In the genomic region with DNA sequence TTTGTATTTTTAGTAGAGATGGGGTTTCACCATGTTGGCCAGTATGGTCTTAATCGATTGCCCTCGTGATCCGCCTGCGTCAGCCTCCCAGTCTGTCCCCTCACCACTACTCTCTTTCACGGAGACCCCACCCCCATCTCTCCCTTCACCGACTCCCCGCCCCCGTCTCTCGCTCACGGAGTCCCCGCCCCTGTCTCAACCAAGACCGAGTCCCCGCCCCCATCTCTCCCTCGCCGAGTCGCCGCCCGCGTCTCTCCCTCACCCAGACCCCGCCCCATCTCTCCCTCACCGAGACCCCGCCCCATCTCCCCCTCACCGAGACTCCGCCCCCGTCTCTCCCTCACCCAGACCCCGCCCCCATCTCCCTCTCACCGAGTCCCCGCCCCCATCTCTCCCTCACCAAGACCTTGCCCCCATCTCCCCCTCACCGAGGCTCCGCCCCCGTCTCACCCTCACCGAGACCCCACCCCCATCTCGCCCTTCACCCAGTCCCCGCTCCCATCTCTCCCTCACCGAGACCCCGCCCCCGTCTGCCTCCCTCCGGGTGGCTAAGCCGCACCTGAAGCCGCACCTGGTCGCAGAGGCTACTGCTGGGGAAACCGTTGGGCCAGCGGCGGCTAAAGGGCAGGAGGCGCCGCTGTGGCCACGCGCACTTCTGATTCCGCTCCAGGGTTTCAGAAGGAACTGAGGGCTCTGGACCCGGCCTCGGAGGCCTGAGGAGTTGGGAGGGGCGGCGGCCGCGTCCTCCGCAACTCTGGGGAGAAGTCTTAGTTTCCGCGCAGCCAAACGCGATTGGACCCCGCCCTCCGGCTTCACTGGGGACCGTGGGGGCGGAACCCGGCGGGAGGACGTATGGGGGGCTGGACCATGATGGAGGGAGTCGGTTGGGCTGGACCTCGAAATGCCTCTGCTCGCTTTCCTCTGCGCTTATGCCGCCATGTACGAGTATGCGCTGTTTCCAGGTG, we compare ENCODE assay signal across 8 cellular contexts. TPM values are rescaled to one million over a fixed set of nuclear protein-coding genes. Genes with fewer than 3 reads are reported as not detected.
A peak's percentile ranks its signal among the peaks of the same experiment; 100 is the strongest.
DNase-seq lines count a peak whose midpoint lies in the region; ATAC-seq, FAIRE-seq and TF ChIP-seq lines count a peak whose summit lies in the region.

No MANE protein-coding gene starts in this region.

- H3K79me1 ChIP-seq in H1 (ENCODE audit: low read depth, low read length): no peaks in the 10 kb centered on the region
- H3K79me1 ChIP-seq in mesenchymal stem cell (replicated peaks; ENCODE audit: low read length, poor library complexity, severe bottlenecking): peaks cover 16% of the 10 kb centered on the region

- H4K20me1 ChIP-seq in BLaER1 treated with 17β-estradiol and CSF1 and Interleukin-3, amounts not matched to agents 10 nM and 100 nM: no peaks in the 10 kb centered on the region
- no peaks in the 10 kb centered on the region for H4K20me1 ChIP-seq in H1 (replicated peaks in 1 of 2; ENCODE audit: control insufficient read depth in 1 of 2, insufficient read depth in 2 of 2, low read length in 2 of 2)

- no peaks in the 10 kb centered on the region for H3K23me2 ChIP-seq in H1 (ENCODE audit: low read depth, low read length)

- H3K4me1 Mint-ChIP-seq in activated CD8-positive, alpha-beta memory T cell treated with anti-CD3 and anti-CD28 coated beads, Interleukin-2, amount 10 ng/mL, durations not matched to agents 7 days and 5 days: peaks cover 24% of the 10 kb centered on the region

- H3K4me3 Mint-ChIP-seq in activated CD8-positive, alpha-beta memory T cell treated with anti-CD3 and anti-CD28 coated beads, Interleukin-2, amount 10 ng/mL, durations not matched to agents 7 days and 5 days: peak overlapping the region; percentile 75

- H3K9me3 ChIP-seq in BLaER1 treated with 17β-estradiol and CSF1 and Interleukin-3, amounts not matched to agents 10 nM and 100 nM (replicated peaks in 1 of 11): peaks cover 0 to 12% (median 0%) of the 10 kb centered on the region in 11 experiments; a peak in 1 of 22 replicates
- H3K9me3 ChIP-seq in H1 (ENCODE audit: insufficient read depth in 2 of 2, low read depth in 1 of 2, low read length in 1 of 2) (no peaks in the 10 kb centered on the region), mesenchymal stem cell (ENCODE audit: control insufficient read depth, low read length) (no peaks in the 10 kb centered on the region)

- H3K4ac ChIP-seq in H1 (replicated peaks; ENCODE audit: insufficient read length, low read depth, low read length): no peak overlapping the region
- H3K4ac ChIP-seq in mesenchymal stem cell (ENCODE audit: low read depth in 1 of 2, low read length in 2 of 2): peak overlapping the region; percentile 97 to 98

- FAIRE-seq in H1 (lab: Jason Lieb, UNC): no peak

- H3K56ac ChIP-seq in H1 (replicated peaks; ENCODE audit: insufficient read length, low read depth, low read length): peak overlapping the region; percentile 82

- H3K4me2 ChIP-seq in BLaER1 treated with 17β-estradiol and CSF1 and Interleukin-3, amounts not matched to agents 10 nM and 100 nM: peak overlapping the region; percentile 75 to 90 (median 82)
- H3K4me2 ChIP-seq in H1 (ENCODE audit: insufficient read depth in 1 of 2, low read depth in 2 of 2, low read length in 2 of 2) (peak overlapping the region; percentile 62 to 77), mesenchymal stem cell (ENCODE audit: low read length, poor library complexity, severe bottlenecking) (peak overlapping the region; percentile 96)

- peak; percentile 68 for ATAC-seq in GM19372 (IDR thresholded peaks at IDR 0.05; ENCODE audit: low read depth, unreplicated experiment)
- peak; percentile 90 for ATAC-seq in activated CD8-positive, alpha-beta memory T cell treated with anti-CD3 and anti-CD28 coated beads, Interleukin-2, amount 10 ng/mL, durations not matched to agents 7 days and 5 days

- H2BK12ac ChIP-seq in H1 (ENCODE audit: low read depth, low read length) (no peak overlapping the region), mesenchymal stem cell (ENCODE audit: low read length in 2 of 2) (peak overlapping the region; percentile 86 to 99)

- H3K27ac ChIP-seq in BLaER1 treated with 17β-estradiol and CSF1 and Interleukin-3, amounts not matched to agents 10 nM and 100 nM: peak overlapping the region; percentile 75 to 95 (median 86)
- H3K27ac ChIP-seq in HL-60 (replicated peaks): no peak overlapping the region
- peak overlapping the region; percentile 94; the same call in 1 of the 2 replicates for H3K27ac ChIP-seq in H1 (ENCODE audit: low read depth, low read length)
- H3K27ac ChIP-seq in mesenchymal stem cell (ENCODE audit: low read length, poor library complexity, severe bottlenecking): peak overlapping the region; percentile 100

- H4K8ac ChIP-seq in H1 (ENCODE audit: extremely low read depth, insufficient read depth, low read length) (peak overlapping the region; percentile 84; the same call in 1 of the 2 replicates), mesenchymal stem cell (ENCODE audit: low read length) (peak overlapping the region; percentile 99)

- DNase-seq in HL-60 (ENCODE audit: low read depth in 1 of 2, low spot score in 1 of 2) (peak in 1 of 2 experiments; percentile 60), NK-92 (lab: John Stamatoyannopoulos, UW; ENCODE audit: unreplicated experiment) (peak; percentile 92), H1 (ENCODE audit: low read depth in 1 of 2, low spot score in 2 of 2) (peak; percentile 97 to 98), mesenchymal stem cell (peak; percentile 96)
- peak; percentile 99 for DNase-seq in activated CD8-positive, alpha-beta memory T cell treated with anti-CD3 and anti-CD28 coated beads, Interleukin-2, amount 10 ng/mL, durations not matched to agents 7 days and 5 days
- DNase-seq in stimulated activated CD8-positive, alpha-beta memory T cell treated with anti-CD3 and anti-CD28 coated beads, Interleukin-12 subunit alpha, Interleukin-12 subunit beta, amount 100 ng/mL, for 24 hours (ENCODE audit: extremely low read depth): peak; percentile 96

- peak in 1 of 2 experiments; percentile 7; a peak in 2 of 4 replicates for TF ChIP-seq RAD21 in H1 (IDR thresholded peaks at IDR 0.05 in 1 of 2, conservative IDR thresholded peaks at IDR 0.05 in 1 of 2; ENCODE audit: low read depth in 2 of 2, low read length in 2 of 2)

- H3K4me1 ChIP-seq in BLaER1 treated with 17β-estradiol and CSF1 and Interleukin-3, amounts not matched to agents 10 nM and 100 nM: peaks cover 20 to 39% (median 30%) of the 10 kb centered on the region in 10 experiments
- H3K4me1 ChIP-seq in H1 (replicated peaks in 1 of 4; ENCODE audit: control insufficient read depth in 3 of 4, insufficient read depth in 4 of 4, low read length in 3 of 4) (peaks cover 0 to 15% (median 0%) of the 10 kb centered on the region in 4 experiments; a peak in 5 of 7 replicates), mesenchymal stem cell (ENCODE audit: control insufficient read depth, insufficient read depth, low read depth, low read length) (peaks cover 18% of the 10 kb centered on the region)

- POLR2A ChIA-PET in H1 (lab: Charles Lee; ENCODE audit: partially characterized antibody): no interaction called here

- H3K79me2 ChIP-seq in H1 (ENCODE audit: control insufficient read depth in 1 of 2, insufficient read depth in 2 of 2, low read length in 2 of 2): peaks cover 0 to 9% of the 10 kb centered on the region in 2 experiments; a peak in 3 of 4 replicates

- H4K91ac ChIP-seq in H1 (replicated peaks; ENCODE audit: insufficient read length, low read length) (peak overlapping the region; percentile 81), mesenchymal stem cell (ENCODE audit: low read length) (peak overlapping the region; percentile 99)

- H4K5ac ChIP-seq in H1 (ENCODE audit: insufficient read length, low read depth, low read length): peak overlapping the region; percentile 98

- H2BK15ac ChIP-seq in H1 (ENCODE audit: low read length) (no peak overlapping the region), mesenchymal stem cell (ENCODE audit: low read depth, poor library complexity, severe bottlenecking) (peak overlapping the region; percentile 99)

- no peak overlapping the region for H3K23ac ChIP-seq in H1 (ENCODE audit: insufficient read length)
- peak overlapping the region in 1 of 2 experiments; percentile 59 for H3K23ac ChIP-seq in mesenchymal stem cell (ENCODE audit: low read length in 2 of 2)

- H3K27me3 Mint-ChIP-seq in activated CD8-positive, alpha-beta memory T cell treated with anti-CD3 and anti-CD28 coated beads, Interleukin-2, amount 10 ng/mL, durations not matched to agents 7 days and 5 days: no peaks in the 10 kb centered on the region

- H2BK5ac ChIP-seq in H1 (ENCODE audit: low read depth, low read length): peak overlapping the region; percentile 83
- peak overlapping the region; percentile 98 for H2BK5ac ChIP-seq in mesenchymal stem cell (ENCODE audit: low read depth, low read length, poor library complexity, severe bottlenecking)

- H3K36me3 ChIP-seq in BLaER1 treated with 17β-estradiol and CSF1 and Interleukin-3, amounts not matched to agents 10 nM and 100 nM: peaks cover 0 to 16% (median 0%) of the 10 kb centered on the region in 11 experiments; a peak in 4 of 22 replicates
- H3K36me3 ChIP-seq in H1 (ENCODE audit: control insufficient read depth in 2 of 4, insufficient read depth in 4 of 4, low read length in 3 of 4) (no peaks in the 10 kb centered on the region), mesenchymal stem cell (ENCODE audit: control insufficient read depth in 1 of 2, insufficient read depth in 2 of 2, low read depth in 1 of 2, low read length in 2 of 2) (peaks cover 0 to 4% of the 10 kb centered on the region in 2 experiments)

- peak overlapping the region; percentile 92 for H3K27ac Mint-ChIP-seq in activated CD8-positive, alpha-beta memory T cell treated with anti-CD3 and anti-CD28 coated beads, Interleukin-2, amount 10 ng/mL, durations not matched to agents 7 days and 5 days

- no peak overlapping the region for H2BK20ac ChIP-seq in H1 (ENCODE audit: low read length)

- CTCF ChIA-PET in activated CD8-positive, alpha-beta memory T cell treated with anti-CD3 and anti-CD28 coated beads, Interleukin-2, amount 10 ng/mL, durations not matched to agents 7 days and 5 days (lab: Charles Lee): interaction anchor here (0.6 to 0.9 kb wide), 4 partner anchors 14 to 1082 kb away, joined by 3 to 4 read pairs (median 4); no protein-coding TSS in a partner anchor
- CTCF ChIA-PET in H1 (lab: Charles Lee; ENCODE audit: partially characterized antibody): interaction anchor here (0.6 to 0.8 kb wide), 2 partner anchors 175 to 199 kb away, joined by 3 read pairs; no protein-coding TSS in a partner anchor

- H3K14ac ChIP-seq in H1 (ENCODE audit: insufficient read length) (no peak overlapping the region), mesenchymal stem cell (ENCODE audit: low read length in 2 of 2) (peak overlapping the region in 1 of 2 experiments; percentile 96)

- H2AK5ac ChIP-seq in H1 (ENCODE audit: low read depth, low read length): no peak overlapping the region
- H2AK5ac ChIP-seq in mesenchymal stem cell (ENCODE audit: low read length, severe bottlenecking): no peak overlapping the region

- H3K9me3 Mint-ChIP-seq in activated CD8-positive, alpha-beta memory T cell treated with anti-CD3 and anti-CD28 coated beads, Interleukin-2, amount 10 ng/mL, durations not matched to agents 7 days and 5 days (ENCODE audit: low read depth): no peaks in the 10 kb centered on the region

- H2BK120ac ChIP-seq in H1 (replicated peaks; ENCODE audit: low read depth, low read length) (no peak overlapping the region), mesenchymal stem cell (ENCODE audit: low read depth, low read length) (peak overlapping the region; percentile 99)

- WGBS in H1 (ENCODE audit: extremely low coverage in 1 of 2, insufficient coverage in 1 of 2, insufficient read length in 1 of 2, insufficient replicate concordance in 2 of 2, low coverage in 1 of 2, low lambda C conversion rate in 2 of 2, missing lambda C conversion rate in 1 of 2), 2 experiments: 3% methylated on average over 43 of the region's 74 CpGs; no CpG with 5 or more reads in 1 of the 2 experiments
- WGBS in mesenchymal stem cell: 2% methylated on average over 59 of the region's 74 CpGs

- no peaks in the 10 kb centered on the region for H3K27me3 ChIP-seq in BLaER1 treated with 17β-estradiol and CSF1 and Interleukin-3, amounts not matched to agents 10 nM and 100 nM
- H3K27me3 ChIP-seq in HL-60 (ENCODE audit: insufficient read depth, poor library complexity, severe bottlenecking): no peaks in the 10 kb centered on the region
- no peaks in the 10 kb centered on the region for H3K27me3 ChIP-seq in H1 (replicated peaks in 1 of 4; ENCODE audit: control insufficient read depth in 3 of 4, extremely low read depth in 1 of 4, insufficient read depth in 3 of 4, low read length in 3 of 4)
- no peaks in the 10 kb centered on the region for H3K27me3 ChIP-seq in mesenchymal stem cell (ENCODE audit: control insufficient read depth in 1 of 2, insufficient read depth in 1 of 2, low read length in 2 of 2)

- H3K4me3 ChIP-seq in BLaER1 treated with 17β-estradiol and CSF1 and Interleukin-3, amounts not matched to agents 10 nM and 100 nM: peak overlapping the region; percentile 63 to 79 (median 74)
- H3K4me3 ChIP-seq in HL-60 (replicated peaks; ENCODE audit: insufficient read depth, low read length) (peak overlapping the region; percentile 37), H1 (ENCODE audit: extremely low read depth in 1 of 4, insufficient read depth in 2 of 4, low read depth in 3 of 4, low read length in 4 of 4) (peak overlapping the region; percentile 54 to 92 (median 58)), mesenchymal stem cell (ENCODE audit: insufficient read depth in 1 of 2, low read depth in 1 of 2, low read length in 2 of 2) (peak overlapping the region; percentile 86)

- H3K18ac ChIP-seq in H1 (ENCODE audit: extremely low read depth, low read length): peak overlapping the region; percentile 87; the same call in 1 of the 2 replicates
- H3K18ac ChIP-seq in mesenchymal stem cell (ENCODE audit: low read depth in 1 of 2, low read length in 2 of 2): peak overlapping the region; percentile 98 to 100

- peak; percentile 79 to 82; a peak in 2 of 3 replicates for TF ChIP-seq POLR2A in H1 (IDR thresholded peaks at IDR 0.05; ENCODE audit: control extremely low read depth in 1 of 2, low read depth in 2 of 2, low read length in 2 of 2)

- TF ChIP-seq CTCF in HL-60 (IDR thresholded peaks at IDR 0.05; ENCODE audit: insufficient read depth, low read length) (no peak), H1 (IDR thresholded peaks at IDR 0.05; ENCODE audit: control extremely low read depth in 1 of 3, insufficient read depth in 1 of 3, low read depth in 1 of 3, low read length in 3 of 3) (no peak)

- H3K36me3 Mint-ChIP-seq in activated CD8-positive, alpha-beta memory T cell treated with anti-CD3 and anti-CD28 coated beads, Interleukin-2, amount 10 ng/mL, durations not matched to agents 7 days and 5 days: peaks cover 4% of the 10 kb centered on the region

- peak overlapping the region; percentile 81 to 91 (median 85) for H3K9ac ChIP-seq in BLaER1 treated with 17β-estradiol and CSF1 and Interleukin-3, amounts not matched to agents 10 nM and 100 nM
- H3K9ac ChIP-seq in H1 (replicated peaks in 1 of 4; ENCODE audit: extremely low read depth in 1 of 4, low read depth in 3 of 4, low read length in 3 of 4): peak overlapping the region in 3 of 4 experiments; percentile 64 to 84 (median 75); a peak in 5 of 7 replicates
- peak overlapping the region; percentile 91 for H3K9ac ChIP-seq in mesenchymal stem cell (ENCODE audit: low read length)

- H2AFZ ChIP-seq in H1 (ENCODE audit: low read length): peak overlapping the region; percentile 41; the same call in 1 of the 2 replicates
- peak overlapping the region; percentile 99 for H2AFZ ChIP-seq in mesenchymal stem cell (ENCODE audit: low read depth, low read length)

- 0 out of 3 replicates have a peak, but pooled peaks of 1 of the 2 experiments have one; percentile 28 for TF ChIP-seq EP300 in H1 (IDR thresholded peaks at IDR 0.05; ENCODE audit: borderline replicate concordance in 1 of 2, low read depth in 2 of 2, low read length in 2 of 2)

RNA-seq across cellular contexts. Expression of a gene that starts 17.1 kb away (rescaled TPM):
- 1 to 10 TPM; 6.0 to 9.6 TPM for total RNA-seq in activated CD8-positive, alpha-beta memory T cell treated with anti-CD3 and anti-CD28 coated beads, Interleukin-2, amount 10 ng/mL, durations not matched to agents 7 days and 5 days
- 9.0 and 9.2 TPM in 2 replicates for total RNA-seq in H1 (2021; fragmentation: NEBNext Ultra II Directional; extraction: Animal tissue kit (Norgen Biotek cat#: 25700))
- polyA plus RNA-seq in H1 (2011; rRNA removed): 4.5 and 4.8 TPM in 2 replicates
- 6.3 TPM for polyA plus RNA-seq in H1 (2011; cell fraction: cytosol; rRNA removed)
- polyA plus RNA-seq in H1 (2011; cell fraction: nucleus; rRNA removed): 5.4 TPM
- polyA plus RNA-seq in H1 (2012, experiment 1 of 2): 7.1 to 8.6 TPM (median 7.4 TPM) in 4 replicates
- polyA plus RNA-seq in H1 (2012, experiment 2 of 2): 2.9 TPM
- polyA plus RNA-seq in H1 (2013, experiment 1 of 2): 7.0 TPM
- 5.5 TPM for polyA plus RNA-seq in H1 (2013, experiment 2 of 2)
- polyA minus RNA-seq in H1 (2011; rRNA and poly(A)+ RNA removed): 10.3 and 12.6 TPM in 2 replicates
- 2.7 TPM for polyA minus RNA-seq in H1 (2011; cell fraction: cytosol; rRNA and poly(A)+ RNA removed)
- 9.8 TPM for polyA minus RNA-seq in H1 (2011; cell fraction: nucleus; rRNA and poly(A)+ RNA removed)
- 9.8 TPM for polyA plus RNA-seq in mesenchymal stem cell (2013, experiment 1 of 2)
- 11.5 TPM for polyA plus RNA-seq in mesenchymal stem cell (2013, experiment 2 of 2)

RNA-seq across cellular contexts. Expression of a gene that starts 33.2 kb away (rescaled TPM):
- 10 to 100 TPM; 27.3 to 30.8 TPM for total RNA-seq in activated CD8-positive, alpha-beta memory T cell treated with anti-CD3 and anti-CD28 coated beads, Interleukin-2, amount 10 ng/mL, durations not matched to agents 7 days and 5 days
- total RNA-seq in H1 (2021; fragmentation: NEBNext Ultra II Directional; extraction: Animal tissue kit (Norgen Biotek cat#: 25700)): 24.6 and 26.7 TPM in 2 replicates
- polyA plus RNA-seq in H1 (2011; rRNA removed): 62.3 and 89.1 TPM in 2 replicates
- 56.8 TPM for polyA plus RNA-seq in H1 (2011; cell fraction: cytosol; rRNA removed)
- polyA plus RNA-seq in H1 (2011; cell fraction: nucleus; rRNA removed): 59.7 TPM
- 24.8 to 33.5 TPM (median 30.6 TPM) in 4 replicates for polyA plus RNA-seq in H1 (2012, experiment 1 of 2)
- 29.7 TPM for polyA plus RNA-seq in H1 (2012, experiment 2 of 2)
- 25.9 TPM for polyA plus RNA-seq in H1 (2013, experiment 1 of 2)
- polyA plus RNA-seq in H1 (2013, experiment 2 of 2): 25.4 TPM
- 11.2 and 13.5 TPM in 2 replicates for polyA minus RNA-seq in H1 (2011; rRNA and poly(A)+ RNA removed)
- 12.6 TPM for polyA minus RNA-seq in H1 (2011; cell fraction: cytosol; rRNA and poly(A)+ RNA removed)
- polyA minus RNA-seq in H1 (2011; cell fraction: nucleus; rRNA and poly(A)+ RNA removed): 20.7 TPM
- polyA plus RNA-seq in mesenchymal stem cell (2013, experiment 1 of 2): 35.6 TPM
- polyA plus RNA-seq in mesenchymal stem cell (2013, experiment 2 of 2): 34.6 TPM

RNA-seq across cellular contexts. Expression of a gene that starts 42.1 kb away (rescaled TPM):
- 100 to 1,000 TPM; 354 to 362 TPM for total RNA-seq in activated CD8-positive, alpha-beta memory T cell treated with anti-CD3 and anti-CD28 coated beads, Interleukin-2, amount 10 ng/mL, durations not matched to agents 7 days and 5 days
- 384 and 416 TPM in 2 replicates for total RNA-seq in H1 (2021; fragmentation: NEBNext Ultra II Directional; extraction: Animal tissue kit (Norgen Biotek cat#: 25700))
- polyA plus RNA-seq in H1 (2011; rRNA removed): 1,137 and 1,209 TPM in 2 replicates
- 1,381 TPM for polyA plus RNA-seq in H1 (2011; cell fraction: cytosol; rRNA removed)
- polyA plus RNA-seq in H1 (2011; cell fraction: nucleus; rRNA removed): 379 TPM
- 570 to 950 TPM (median 731 TPM) in 4 replicates for polyA plus RNA-seq in H1 (2012, experiment 1 of 2)
- polyA plus RNA-seq in H1 (2012, experiment 2 of 2): 3,120 TPM
- 427 TPM for polyA plus RNA-seq in H1 (2013, experiment 1 of 2)
- 439 TPM for polyA plus RNA-seq in H1 (2013, experiment 2 of 2)
- polyA minus RNA-seq in H1 (2011; rRNA and poly(A)+ RNA removed): 103 and 118 TPM in 2 replicates
- polyA minus RNA-seq in H1 (2011; cell fraction: cytosol; rRNA and poly(A)+ RNA removed): 80.6 TPM
- polyA minus RNA-seq in H1 (2011; cell fraction: nucleus; rRNA and poly(A)+ RNA removed): 77.9 TPM
- 316 TPM for polyA plus RNA-seq in mesenchymal stem cell (2013, experiment 1 of 2)
- 336 TPM for polyA plus RNA-seq in mesenchymal stem cell (2013, experiment 2 of 2)

RNA-seq across cellular contexts. Expression of a gene that starts 49.5 kb away (rescaled TPM):
- total RNA-seq in activated CD8-positive, alpha-beta memory T cell treated with anti-CD3 and anti-CD28 coated beads, Interleukin-2, amount 10 ng/mL, durations not matched to agents 7 days and 5 days: 100 to 1,000 TPM; 103 to 116 TPM
- total RNA-seq in H1 (2021; fragmentation: NEBNext Ultra II Directional; extraction: Animal tissue kit (Norgen Biotek cat#: 25700)): 78.3 and 88.0 TPM in 2 replicates
- polyA plus RNA-seq in H1 (2011; rRNA removed): 90.8 and 124 TPM in 2 replicates
- 145 TPM for polyA plus RNA-seq in H1 (2011; cell fraction: cytosol; rRNA removed)
- 106 TPM for polyA plus RNA-seq in H1 (2011; cell fraction: nucleus; rRNA removed)
- polyA plus RNA-seq in H1 (2012, experiment 1 of 2): 53.3 to 94.4 TPM (median 91.8 TPM) in 4 replicates
- 98.1 TPM for polyA plus RNA-seq in H1 (2012, experiment 2 of 2)
- polyA plus RNA-seq in H1 (2013, experiment 1 of 2): 64.9 TPM
- polyA plus RNA-seq in H1 (2013, experiment 2 of 2): 61.6 TPM
- polyA minus RNA-seq in H1 (2011; rRNA and poly(A)+ RNA removed): 16.1 and 18.6 TPM in 2 replicates
- polyA minus RNA-seq in H1 (2011; cell fraction: cytosol; rRNA and poly(A)+ RNA removed): 40.0 TPM
- polyA minus RNA-seq in H1 (2011; cell fraction: nucleus; rRNA and poly(A)+ RNA removed): 29.8 TPM
- polyA plus RNA-seq in mesenchymal stem cell (2013, experiment 1 of 2): 62.7 TPM
- 58.8 TPM for polyA plus RNA-seq in mesenchymal stem cell (2013, experiment 2 of 2)
